In genomic region chr9:131191857-131192256, GRCh38 we compare ENCODE assay signal across 3 cellular contexts.
TF ChIP-seq lines count a peak whose summit lies in the region.

No MANE protein-coding gene starts in this region.

TF ChIP-seq in HEK293, 187 proteins besides CTCF, POLR2A, EP300 and RAD21:
- no peak for TF ChIP-seq ZNF626 (tag by site-specific recombination; IDR thresholded peaks at IDR 0.05)
- TF ChIP-seq, protein P1, sequence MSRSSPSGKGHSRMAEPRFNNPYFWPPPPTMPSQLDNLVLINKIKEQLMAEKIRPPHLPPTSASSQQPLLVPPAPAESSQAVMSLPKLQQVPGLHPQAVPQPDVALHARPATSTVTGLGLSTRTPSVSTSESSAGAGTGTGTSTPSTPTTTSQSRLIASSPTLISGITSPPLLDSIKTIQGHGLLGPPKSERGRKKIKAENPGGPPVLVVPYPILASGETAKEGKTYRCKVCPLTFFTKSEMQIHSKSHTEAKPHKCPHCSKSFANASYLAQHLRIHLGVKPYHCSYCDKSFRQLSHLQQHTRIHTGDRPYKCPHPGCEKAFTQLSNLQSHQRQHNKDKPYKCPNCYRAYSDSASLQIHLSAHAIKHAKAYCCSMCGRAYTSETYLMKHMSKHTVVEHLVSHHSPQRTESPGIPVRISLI (tag by site-specific recombination; IDR thresholded peaks at IDR 0.05), result 0 out of 2 replicates have a peak, but pooled peaks have one; percentile 24
TF ChIP-seq in HEK293: peak in this region for 1.

TF ChIP-seq in IMR-90, 13 proteins besides CTCF, POLR2A, EP300 and RAD21:
- no peak for TF ChIP-seq MAFK (IDR thresholded peaks at IDR 0.05; ENCODE audit: low read depth, low read length)
- no peak for TF ChIP-seq FOS (IDR thresholded peaks at IDR 0.05; ENCODE audit: low read depth, low read length)
- TF ChIP-seq, protein P2, sequence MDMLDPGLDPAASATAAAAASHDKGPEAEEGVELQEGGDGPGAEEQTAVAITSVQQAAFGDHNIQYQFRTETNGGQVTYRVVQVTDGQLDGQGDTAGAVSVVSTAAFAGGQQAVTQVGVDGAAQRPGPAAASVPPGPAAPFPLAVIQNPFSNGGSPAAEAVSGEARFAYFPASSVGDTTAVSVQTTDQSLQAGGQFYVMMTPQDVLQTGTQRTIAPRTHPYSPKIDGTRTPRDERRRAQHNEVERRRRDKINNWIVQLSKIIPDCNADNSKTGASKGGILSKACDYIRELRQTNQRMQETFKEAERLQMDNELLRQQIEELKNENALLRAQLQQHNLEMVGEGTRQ (IDR thresholded peaks at IDR 0.05; ENCODE audit: low read depth, low read length), result no peak
TF ChIP-seq in IMR-90: peak in this region for 0.

TF ChIP-seq in K562, 482 proteins besides CTCF, POLR2A, EP300 and RAD21:
- TF ChIP-seq RBBP5 (IDR thresholded peaks at IDR 0.05; ENCODE audit: borderline replicate concordance, insufficient read depth, low read length, poor library complexity, severe bottlenecking) (no peak), ZNF324 (CRISPR knock-in tag; IDR thresholded peaks at IDR 0.05) (no peak), POLR2AphosphoS5 (IDR thresholded peaks at IDR 0.05; ENCODE audit: control insufficient read depth, insufficient read depth, low read depth, low read length) (no peak)
- TF ChIP-seq, protein P3, sequence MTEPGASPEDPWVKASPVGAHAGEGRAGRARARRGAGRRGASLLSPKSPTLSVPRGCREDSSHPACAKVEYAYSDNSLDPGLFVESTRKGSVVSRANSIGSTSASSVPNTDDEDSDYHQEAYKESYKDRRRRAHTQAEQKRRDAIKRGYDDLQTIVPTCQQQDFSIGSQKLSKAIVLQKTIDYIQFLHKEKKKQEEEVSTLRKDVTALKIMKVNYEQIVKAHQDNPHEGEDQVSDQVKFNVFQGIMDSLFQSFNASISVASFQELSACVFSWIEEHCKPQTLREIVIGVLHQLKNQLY (CRISPR knock-in tag; conservative IDR thresholded peaks at IDR 0.05), result 0 out of 4 replicates have a peak, but pooled peaks of 1 of the 2 experiments have one; percentile 79
- TF ChIP-seq, protein P4, sequence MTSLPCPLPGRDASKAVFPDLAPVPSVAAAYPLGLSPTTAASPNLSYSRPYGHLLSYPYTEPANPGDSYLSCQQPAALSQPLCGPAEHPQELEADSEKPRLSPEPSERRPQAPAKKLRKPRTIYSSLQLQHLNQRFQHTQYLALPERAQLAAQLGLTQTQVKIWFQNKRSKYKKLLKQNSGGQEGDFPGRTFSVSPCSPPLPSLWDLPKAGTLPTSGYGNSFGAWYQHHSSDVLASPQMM (CRISPR knock-in tag; IDR thresholded peaks at IDR 0.05), result no peak
- TF ChIP-seq, protein P5, sequence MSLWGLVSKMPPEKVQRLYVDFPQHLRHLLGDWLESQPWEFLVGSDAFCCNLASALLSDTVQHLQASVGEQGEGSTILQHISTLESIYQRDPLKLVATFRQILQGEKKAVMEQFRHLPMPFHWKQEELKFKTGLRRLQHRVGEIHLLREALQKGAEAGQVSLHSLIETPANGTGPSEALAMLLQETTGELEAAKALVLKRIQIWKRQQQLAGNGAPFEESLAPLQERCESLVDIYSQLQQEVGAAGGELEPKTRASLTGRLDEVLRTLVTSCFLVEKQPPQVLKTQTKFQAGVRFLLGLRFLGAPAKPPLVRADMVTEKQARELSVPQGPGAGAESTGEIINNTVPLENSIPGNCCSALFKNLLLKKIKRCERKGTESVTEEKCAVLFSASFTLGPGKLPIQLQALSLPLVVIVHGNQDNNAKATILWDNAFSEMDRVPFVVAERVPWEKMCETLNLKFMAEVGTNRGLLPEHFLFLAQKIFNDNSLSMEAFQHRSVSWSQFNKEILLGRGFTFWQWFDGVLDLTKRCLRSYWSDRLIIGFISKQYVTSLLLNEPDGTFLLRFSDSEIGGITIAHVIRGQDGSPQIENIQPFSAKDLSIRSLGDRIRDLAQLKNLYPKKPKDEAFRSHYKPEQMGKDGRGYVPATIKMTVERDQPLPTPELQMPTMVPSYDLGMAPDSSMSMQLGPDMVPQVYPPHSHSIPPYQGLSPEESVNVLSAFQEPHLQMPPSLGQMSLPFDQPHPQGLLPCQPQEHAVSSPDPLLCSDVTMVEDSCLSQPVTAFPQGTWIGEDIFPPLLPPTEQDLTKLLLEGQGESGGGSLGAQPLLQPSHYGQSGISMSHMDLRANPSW (CRISPR knock-in tag; IDR thresholded peaks at IDR 0.05), result peak; percentile 29; the same call in 1 of the 2 replicates
